ENCODE assay signal across 8 cellular contexts in genomic region chr7:101507791-101508252, GRCh38.
DNase-seq lines count a peak whose midpoint lies in the region; ATAC-seq, FAIRE-seq and TF ChIP-seq lines count a peak whose summit lies in the region.

No MANE protein-coding gene starts in this region.

- CTCF ChIA-PET in K562 (lab: Yijun Ruan, JAX; ENCODE audit: low intra/inter-chr PET ratio): interaction anchor here (0.6 to 1.7 kb wide), 7 partner anchors 15 to 613 kb away, joined by 3 to 19 read pairs (median 3); no protein-coding TSS in a partner anchor

- H3K4me2 ChIP-seq in K562 (ENCODE audit: insufficient read depth, low read length): no peak overlapping the region

- H3K9me3 ChIP-seq in K562 (replicated peaks; ENCODE audit: control insufficient read depth, insufficient read depth, low read depth, low read length) (no peaks in the 10 kb centered on the region), lower lobe of right lung (no peaks in the 10 kb centered on the region), vagina (no peaks in the 10 kb centered on the region)

- H3K9ac ChIP-seq in K562 (ENCODE audit: insufficient read depth in 1 of 2, low read depth in 2 of 2, low read length in 2 of 2): no peak overlapping the region

- BruUV-seq in K562 (replicated peaks; lab: Mats Ljungman, UMichigan): no TSS peak

- TF ChIP-seq RAD21 in K562 (CRISPR knock-in tag; conservative IDR thresholded peaks at IDR 0.05 in 1 of 2, IDR thresholded peaks at IDR 0.05 in 1 of 2): peak; percentile 58 to 81

- peak; percentile 83 for FAIRE-seq in K562 (lab: Jason Lieb, UNC)

- TF ChIP-seq POLR2A in K562 (conservative IDR thresholded peaks at IDR 0.05) (no peak), vagina (IDR thresholded peaks at IDR 0.05) (no peak)

- no peak for TF ChIP-seq EP300 in K562 (IDR thresholded peaks at IDR 0.05; ENCODE audit: low read length)

- in situ Hi-C loops in K562 (cut with MboI): no loop called here

- H2AFZ ChIP-seq in K562 (ENCODE audit: low read depth, low read length): no peak overlapping the region

- H3K27ac ChIP-seq in K562 (ENCODE audit: extremely low read depth, low read depth, low read length) (no peak overlapping the region), lower lobe of right lung (no peak overlapping the region), vagina (no peak overlapping the region)

- 9% methylated on average over 9 of the region's 9 CpGs for WGBS in K562 (ENCODE audit: insufficient coverage, low coverage, missing lambda C conversion rate)

- H4K20me1 ChIP-seq in K562 (replicated peaks; ENCODE audit: control insufficient read depth, insufficient read depth, low read length): 0 out of 2 replicates have a peak, but pooled peaks cover 5% of the 10 kb centered on the region

- POLR2A ChIA-PET in K562 (lab: Yijun Ruan, JAX): interaction anchor here (0.6 to 0.9 kb wide), 2 partner anchors 199 to 284 kb away, joined by 3 to 5 read pairs; no protein-coding TSS in a partner anchor

- intact Hi-C loops in K562 (cut with micrococcal nuclease): loop anchor here (1.0 to 5.0 kb wide), 2 partner anchors 144 to 216 kb away; no protein-coding TSS in a partner anchor
- intact Hi-C loops in lower lobe of right lung (cut with DNase I): no loop called here
- intact Hi-C loops in vagina (cut with DNase I): no loop called here

- peaks cover 21 to 87% of the 10 kb centered on the region in 2 experiments for H3K27me3 ChIP-seq in K562 (ENCODE audit: control insufficient read depth in 2 of 2, insufficient read depth in 2 of 2, low read length in 2 of 2)
- H3K27me3 ChIP-seq in lower lobe of right lung (ENCODE audit: low read depth): peaks cover 10% of the 10 kb centered on the region
- H3K27me3 ChIP-seq in vagina: no peaks in the 10 kb centered on the region

- no peaks in the 10 kb centered on the region for H3K9me1 ChIP-seq in K562 (ENCODE audit: control insufficient read depth, insufficient read depth, low read length)

- no peaks in the 10 kb centered on the region for H3K4me1 ChIP-seq in K562 (replicated peaks in 1 of 2; ENCODE audit: control insufficient read depth in 2 of 2, insufficient read depth in 2 of 2, low read length in 2 of 2)
- no peaks in the 10 kb centered on the region for H3K4me1 ChIP-seq in lower lobe of right lung
- H3K4me1 ChIP-seq in vagina: no peaks in the 10 kb centered on the region

- ATAC-seq in K562 (peak; percentile 87), lower lobe of right lung (no peak), HG02571 (IDR thresholded peaks at IDR 0.05; ENCODE audit: unreplicated experiment) (no peak), GM19023 (IDR thresholded peaks at IDR 0.05; ENCODE audit: unreplicated experiment) (no peak)

- DNase-seq in Daoy (ENCODE audit: low read depth) (peak; percentile 86), LHCN-M2 (ENCODE audit: low read depth) (peak; percentile 48), RPMI8226 (peak; percentile 86), K562 (ENCODE audit: extremely low read depth in 1 of 4, low spot score in 3 of 4) (peak; percentile 67 to 79 (median 76)), lower lobe of right lung (no peak), vagina (ENCODE audit: extremely low spot score in 2 of 2) (no peak)

- H3K4me3 ChIP-seq in K562 (no peak overlapping the region), lower lobe of right lung (no peak overlapping the region), vagina (no peak overlapping the region)

- H3K36me3 ChIP-seq in K562 (ENCODE audit: control insufficient read depth, insufficient read depth, low read length) (no peaks in the 10 kb centered on the region), lower lobe of right lung (no peaks in the 10 kb centered on the region), vagina (no peaks in the 10 kb centered on the region)

- TF ChIP-seq CTCF in K562 (IDR thresholded peaks at IDR 0.05 in 2 of 3, conservative IDR thresholded peaks at IDR 0.05 in 1 of 3; ENCODE audit: insufficient read depth in 2 of 3, low read depth in 1 of 3, low read length in 3 of 3) (peak; percentile 97 to 100 (median 100)), lower lobe of right lung (IDR thresholded peaks at IDR 0.05) (peak; percentile 25), vagina (IDR thresholded peaks at IDR 0.05) (peak in 2 of 3 experiments; percentile 43 to 57)

- no peaks in the 10 kb centered on the region for H3K79me2 ChIP-seq in K562 (ENCODE audit: control insufficient read depth, insufficient read depth, low read length)

TF ChIP-seq in K562, 482 proteins besides CTCF, POLR2A, EP300 and RAD21 (continues in another document):
- TF ChIP-seq DEAF1 (CRISPR knock-in tag; IDR thresholded peaks at IDR 0.05) (peak; percentile 34), TFE3 (CRISPR knock-in tag; IDR thresholded peaks at IDR 0.05) (peak; percentile 91), KDM4B (IDR thresholded peaks at IDR 0.05; ENCODE audit: borderline replicate concordance in 2 of 2, low read depth in 1 of 2) (no peak), ZBTB7A (IDR thresholded peaks at IDR 0.05; ENCODE audit: borderline replicate concordance, control insufficient read depth, low read depth, low read length) (0 out of 2 replicates have a peak, but pooled peaks have one; percentile 34), ADNP (tag; IDR thresholded peaks at IDR 0.05) (peak; percentile 74; the same call in 1 of the 2 replicates), ARNT (IDR thresholded peaks at IDR 0.05) (0 out of 4 replicates have a peak, but pooled peaks of 1 of the 2 experiments have one; percentile 33), TOE1 (IDR thresholded peaks at IDR 0.05; ENCODE audit: borderline replicate concordance) (peak; percentile 89), TOE1 (CRISPR knock-in tag; IDR thresholded peaks at IDR 0.05; ENCODE audit: borderline replicate concordance, low read depth) (no peak), ZNF280B (CRISPR knock-in tag; IDR thresholded peaks at IDR 0.05) (no peak), MLLT1 (IDR thresholded peaks at IDR 0.05) (0 out of 4 replicates have a peak, but pooled peaks of 1 of the 2 experiments have one; percentile 47), CBX3 (IDR thresholded peaks at IDR 0.05; ENCODE audit: borderline replicate concordance in 1 of 2, low read length in 2 of 2) (peak in 1 of 2 experiments; percentile 76; a peak in 1 of 3 replicates), ESRRA (IDR thresholded peaks at IDR 0.05; ENCODE audit: borderline replicate concordance, low read depth) (0 out of 2 replicates have a peak, but pooled peaks have one; percentile 21), NFIC (IDR thresholded peaks at IDR 0.05) (peak; percentile 88), FOXA3 (CRISPR knock-in tag; conservative IDR thresholded peaks at IDR 0.05 in 1 of 2, IDR thresholded peaks at IDR 0.05 in 1 of 2) (peak in 1 of 2 experiments; percentile 78; a peak in 1 of 4 replicates), DNMT1 (IDR thresholded peaks at IDR 0.05) (no peak), CREM (IDR thresholded peaks at IDR 0.05; ENCODE audit: low read depth) (peak; percentile 17; the same call in 1 of the 2 replicates), XRCC5 (IDR thresholded peaks at IDR 0.05; ENCODE audit: low read depth, low read length) (peak; percentile 76; the same call in 1 of the 2 replicates)

Comparison
In these comparisons a context has a peak if more than half of its experiments do, and no peak if none do; other contexts are left out.
1. DNase-seq: peak in Daoy (single experiment), LHCN-M2 (single experiment), RPMI8226 (single experiment) and K562 (4 of 4); none in lower lobe of right lung (single experiment) and vagina (0 of 2).
2. CTCF ChIP-seq: peak in every context shown above with its lines; median percentile 100 in K562; 50 in vagina; 25 in lower lobe of right lung.